ENCODE assay signal across 13 cellular contexts in genomic region chr2:223787358-223787757, GRCh38. TPM values are rescaled to one million over a fixed set of nuclear protein-coding genes. Genes with fewer than 3 reads are reported as not detected.
DNase-seq lines count a peak whose midpoint lies in the region; ATAC-seq, FAIRE-seq and TF ChIP-seq lines count a peak whose summit lies in the region.
"Had no signal": no experiment of that assay in that cellular context is flagged by ENCODE, and none has a peak within 500 bp of the region (broad histone marks: within the 10 kb centered on the region; RNA-seq: fewer than 3 reads in every experiment).

No MANE protein-coding gene starts in this region.

- no peak overlapping the region for H4K5ac ChIP-seq in H1 (ENCODE audit: insufficient read length, low read depth, low read length)

- no peak overlapping the region for H3K4me2 ChIP-seq in H1 (ENCODE audit: insufficient read depth in 1 of 2, low read depth in 2 of 2, low read length in 2 of 2)

- CTCF ChIA-PET in H1 (lab: Charles Lee; ENCODE audit: partially characterized antibody), result interaction anchor here (0.6 to 2.6 kb wide), 4 partner anchors 9 to 76 kb away, joined by 3 to 13 read pairs (median 3); no protein-coding TSS in a partner anchor

- H2BK15ac ChIP-seq in H1 (ENCODE audit: low read length), result no peak overlapping the region

- H3K4me1 ChIP-seq in H1 (replicated peaks in 1 of 4; ENCODE audit: control insufficient read depth in 3 of 4, insufficient read depth in 4 of 4, low read length in 3 of 4) (peaks cover 0 to 5% (median under 1%) of the 10 kb centered on the region in 4 experiments; a peak in 1 of 7 replicates), adrenal gland (replicated peaks in 1 of 2) (no peaks in the 10 kb centered on the region)
- H3K4me1 ChIP-seq: colonic mucosa had no signal

- H3K9me3 ChIP-seq in H1 (ENCODE audit: insufficient read depth in 2 of 2, low read depth in 1 of 2, low read length in 1 of 2) (no peaks in the 10 kb centered on the region), adrenal gland (replicated peaks in 1 of 3) (no peaks in the 10 kb centered on the region)
- H3K9me3 ChIP-seq: colonic mucosa had no signal

- H4K8ac ChIP-seq in H1 (ENCODE audit: extremely low read depth, insufficient read depth, low read length), result no peak overlapping the region

- H2BK12ac ChIP-seq in H1 (ENCODE audit: low read depth, low read length), result no peak overlapping the region

- no peak for DNase-seq in H1 (ENCODE audit: low read depth in 1 of 2, low spot score in 2 of 2)
- DNase-seq in SHP77 (lab: John Stamatoyannopoulos, UW), result no peak
- DNase-seq in adrenal gland, result no peak
- DNase-seq in posterior cingulate gyrus, result no peak
- DNase-seq: colonic mucosa, DND-41, hippocampal formation, nephron progenitor cell had no signal

- no peak overlapping the region for H3K18ac ChIP-seq in H1 (ENCODE audit: extremely low read depth, low read length)

- H2BK120ac ChIP-seq in H1 (replicated peaks; ENCODE audit: low read depth, low read length), result no peak overlapping the region

- no peak overlapping the region for H4K91ac ChIP-seq in H1 (replicated peaks; ENCODE audit: insufficient read length, low read length)

- H3K27me3 ChIP-seq in H1 (replicated peaks in 1 of 4; ENCODE audit: control insufficient read depth in 3 of 4, extremely low read depth in 1 of 4, insufficient read depth in 3 of 4, low read length in 3 of 4) (no peaks in the 10 kb centered on the region), adrenal gland (no peaks in the 10 kb centered on the region)
- H3K27me3 ChIP-seq: colonic mucosa had no signal

- H2AFZ ChIP-seq in H1 (ENCODE audit: low read length), result no peak overlapping the region

- intact Hi-C loops in adrenal gland (cut with DNase I) (no loop called here), posterior cingulate gyrus (cut with DNase I) (no loop called here)

- TF ChIP-seq RAD21 in H1 (IDR thresholded peaks at IDR 0.05 in 1 of 2, conservative IDR thresholded peaks at IDR 0.05 in 1 of 2; ENCODE audit: low read depth in 2 of 2, low read length in 2 of 2), result no peak

- no peaks in the 10 kb centered on the region for H3K23me2 ChIP-seq in H1 (ENCODE audit: low read depth, low read length)

- peaks cover 2% of the 10 kb centered on the region; the same call in 1 of the 2 replicates for H3K79me1 ChIP-seq in H1 (ENCODE audit: low read depth, low read length)

- H2AK5ac ChIP-seq in H1 (ENCODE audit: low read depth, low read length), result 0 out of 2 replicates have a peak overlapping the region, but pooled peaks have one; percentile 24

- WGBS in H1 (ENCODE audit: extremely low coverage in 1 of 2, insufficient coverage in 1 of 2, insufficient read length in 1 of 2, insufficient replicate concordance in 2 of 2, low coverage in 1 of 2, low lambda C conversion rate in 2 of 2, missing lambda C conversion rate in 1 of 2), 2 experiments, result 76% methylated on average over 2 of the region's 2 CpGs; no CpG with 5 or more reads in 1 of the 2 experiments
- WGBS in adrenal gland, 4 donors, result 89 to 97% (median 97%) methylated on average over 2 of the region's 2 CpGs

- FAIRE-seq in H1 (lab: Jason Lieb, UNC), result no peak
- FAIRE-seq: H54 had no signal

- TF ChIP-seq CTCF in H1 (IDR thresholded peaks at IDR 0.05; ENCODE audit: control extremely low read depth in 1 of 3, insufficient read depth in 1 of 3, low read depth in 1 of 3, low read length in 3 of 3) (no peak), adrenal gland (IDR thresholded peaks at IDR 0.05) (no peak)

- POLR2A ChIA-PET in H1 (lab: Charles Lee; ENCODE audit: partially characterized antibody), result no interaction called here

- no peak overlapping the region for H3K23ac ChIP-seq in H1 (ENCODE audit: insufficient read length)

- ATAC-seq in GM18511 (IDR thresholded peaks at IDR 0.05; ENCODE audit: unreplicated experiment) (peak; percentile 46), GM21529 (IDR thresholded peaks at IDR 0.05; ENCODE audit: unreplicated experiment) (peak; percentile 55), HG03342 (IDR thresholded peaks at IDR 0.05; ENCODE audit: unreplicated experiment) (peak; percentile 48), HG03097 (IDR thresholded peaks at IDR 0.05; ENCODE audit: low FRiP score, unreplicated experiment) (no peak)

- H4K20me1 ChIP-seq in H1 (replicated peaks in 1 of 2; ENCODE audit: control insufficient read depth in 1 of 2, insufficient read depth in 2 of 2, low read length in 2 of 2), result no peaks in the 10 kb centered on the region

- H2BK20ac ChIP-seq in H1 (ENCODE audit: low read length), result no peak overlapping the region

- H3K36me3 ChIP-seq in H1 (ENCODE audit: control insufficient read depth in 2 of 4, insufficient read depth in 4 of 4, low read length in 3 of 4) (no peaks in the 10 kb centered on the region), adrenal gland (replicated peaks in 1 of 2) (no peaks in the 10 kb centered on the region)
- H3K36me3 ChIP-seq: colonic mucosa had no signal

- no peak overlapping the region for H3K9ac ChIP-seq in H1 (replicated peaks in 1 of 4; ENCODE audit: extremely low read depth in 1 of 4, low read depth in 3 of 4, low read length in 3 of 4)

- H3K79me2 ChIP-seq in H1 (ENCODE audit: control insufficient read depth in 1 of 2, insufficient read depth in 2 of 2, low read length in 2 of 2), result peaks cover 0 to 13% of the 10 kb centered on the region in 2 experiments; a peak in 1 of 4 replicates

- TF ChIP-seq EP300 in H1 (IDR thresholded peaks at IDR 0.05; ENCODE audit: borderline replicate concordance in 1 of 2, low read depth in 2 of 2, low read length in 2 of 2), result no peak

- H3K27ac ChIP-seq in H1 (ENCODE audit: low read depth, low read length) (no peak overlapping the region), adrenal gland (no peak overlapping the region)
- H3K27ac ChIP-seq: colonic mucosa had no signal

- no peak overlapping the region for H3K56ac ChIP-seq in H1 (replicated peaks; ENCODE audit: insufficient read length, low read depth, low read length)

- H3K4me3 ChIP-seq in H1 (ENCODE audit: extremely low read depth in 1 of 4, insufficient read depth in 2 of 4, low read depth in 3 of 4, low read length in 4 of 4), result no peak overlapping the region
- no peak overlapping the region for H3K4me3 ChIP-seq in adrenal gland
- H3K4me3 ChIP-seq: colonic mucosa had no signal

- H3K14ac ChIP-seq in H1 (ENCODE audit: insufficient read length), result no peak overlapping the region

- H2BK5ac ChIP-seq in H1 (ENCODE audit: low read depth, low read length), result no peak overlapping the region

- TF ChIP-seq POLR2A in H1 (IDR thresholded peaks at IDR 0.05; ENCODE audit: control extremely low read depth in 1 of 2, low read depth in 2 of 2, low read length in 2 of 2) (no peak), adrenal gland (IDR thresholded peaks at IDR 0.05) (no peak)

- no peak overlapping the region for H3K4ac ChIP-seq in H1 (replicated peaks; ENCODE audit: insufficient read length, low read depth, low read length)

TF ChIP-seq in H1, 55 proteins besides CTCF, POLR2A, EP300 and RAD21 (continues in another document):
- TF ChIP-seq TAF7 (optimal IDR thresholded peaks at IDR 0.05; ENCODE audit: borderline replicate concordance, low read depth, low read length) (no peak), EZH2 (IDR thresholded peaks at IDR 0.05; ENCODE audit: low read depth, low read length, severe bottlenecking) (no peak), TCF12 (IDR thresholded peaks at IDR 0.05; ENCODE audit: low read depth, low read length) (no peak), CEBPB (IDR thresholded peaks at IDR 0.05; ENCODE audit: low read depth, low read length) (no peak), POLR2AphosphoS5 (IDR thresholded peaks at IDR 0.05; ENCODE audit: low read depth, low read length) (no peak), CHD2 (IDR thresholded peaks at IDR 0.05; ENCODE audit: low read length) (no peak), SIX5 (IDR thresholded peaks at IDR 0.05; ENCODE audit: low read depth, low read length) (no peak), GABPA (IDR thresholded peaks at IDR 0.05; ENCODE audit: borderline replicate concordance, insufficient read depth, low read length) (no peak), RBBP5 (IDR thresholded peaks at IDR 0.05; ENCODE audit: borderline replicate concordance, low read depth, low read length) (no peak), TEAD4 (IDR thresholded peaks at IDR 0.05; ENCODE audit: low read depth, low read length) (no peak)

RNA-seq across cellular contexts. Expression of gene AP1S3, which starts 50.0 kb away (rescaled TPM):
- total RNA-seq in H1 (2021; fragmentation: NEBNext Ultra II Directional; extraction: Animal tissue kit (Norgen Biotek cat#: 25700)), result 19.7 and 20.2 TPM in 2 replicates
- polyA plus RNA-seq in H1 (2011; rRNA removed) (2.9 and 3.9 TPM in 2 replicates), adrenal gland (1 to 10 TPM in 2 of 3 donors, under 1 TPM in 1; 0.54 to 7.3 (median 1.1) TPM)
- polyA plus RNA-seq in H1 (2011; cell fraction: cytosol; rRNA removed), result 6.2 TPM
- polyA plus RNA-seq in H1 (2011; cell fraction: nucleus; rRNA removed), result 2.0 TPM
- 7.5 to 9.6 TPM (median 9.0 TPM) in 4 replicates for polyA plus RNA-seq in H1 (2012, experiment 1 of 2)
- polyA plus RNA-seq in H1 (2012, experiment 2 of 2), result 6.5 TPM
- polyA plus RNA-seq in H1 (2013, experiment 1 of 2), result 9.1 TPM
- 10.2 TPM for polyA plus RNA-seq in H1 (2013, experiment 2 of 2)
- 3.7 and 4.7 TPM in 2 replicates for polyA minus RNA-seq in H1 (2011; rRNA and poly(A)+ RNA removed)
- polyA minus RNA-seq in H1 (2011; cell fraction: cytosol; rRNA and poly(A)+ RNA removed), result 14.2 TPM
- polyA minus RNA-seq in H1 (2011; cell fraction: nucleus; rRNA and poly(A)+ RNA removed), result 10.2 TPM
- total RNA-seq in adrenal gland, result 1 to 10 TPM in 6 of 8 donors, under 1 TPM in 2; 0.24 to 6.2 (median 1.7) TPM
